In genomic region chr22:41683616-41684015, GRCh38 we compare ENCODE assay signal across 19 cellular contexts. TPM values are rescaled to one million over a fixed set of nuclear protein-coding genes. Genes with fewer than 3 reads are reported as not detected.
A peak's percentile ranks its signal among the peaks of the same experiment; 100 is the strongest.
DNase-seq lines count a peak whose midpoint lies in the region; ATAC-seq, FAIRE-seq and TF ChIP-seq lines count a peak whose summit lies in the region.
"Had no signal": no experiment of that assay in that cellular context is flagged by ENCODE, and none has a peak within 500 bp of the region (broad histone marks: within the 10 kb centered on the region; RNA-seq: fewer than 3 reads in every experiment).

No MANE protein-coding gene starts in this region.

- peaks cover 15% of the 10 kb centered on the region for H3K36me3 Mint-ChIP-seq in activated CD4-positive, alpha-beta T cell treated with anti-CD3 and anti-CD28 coated beads, Interleukin-2, amount 10 ng/mL, durations not matched to agents 7 days and 5 days (ENCODE audit: low read depth)
- no peaks in the 10 kb centered on the region for H3K36me3 Mint-ChIP-seq in neural crest cell (ENCODE audit: low read depth)

- H3K9me3 Mint-ChIP-seq in activated CD4-positive, alpha-beta T cell treated with anti-CD3 and anti-CD28 coated beads, Interleukin-2, amount 10 ng/mL, durations not matched to agents 7 days and 5 days: no peaks in the 10 kb centered on the region
- H3K9me3 Mint-ChIP-seq in neural crest cell: no peaks in the 10 kb centered on the region

- H4K20me1 ChIP-seq in K562 (replicated peaks; ENCODE audit: control insufficient read depth, insufficient read depth, low read length): peaks cover 14% of the 10 kb centered on the region

- POLR2A ChIA-PET in activated CD4-positive, alpha-beta T cell treated with anti-CD3 and anti-CD28 coated beads, Interleukin-2, amount 10 ng/mL, durations not matched to agents 7 days and 5 days (lab: Charles Lee): no interaction called here
- POLR2A ChIA-PET in K562 (lab: Yijun Ruan, JAX): interaction anchor here (0.6 kb wide), 3 partner anchors 48 to 85 kb away, joined by 3 read pairs; no protein-coding TSS in a partner anchor

- BruUV-seq in K562 (replicated peaks; lab: Mats Ljungman, UMichigan): no TSS peak

- WGBS in K562 (ENCODE audit: insufficient coverage, low coverage, missing lambda C conversion rate): 41% methylated on average over 3 of the region's 3 CpGs
- WGBS in thyroid gland, 2 donors: 89 to 93% methylated on average over 3 of the region's 3 CpGs

- H3K4me1 Mint-ChIP-seq in activated CD4-positive, alpha-beta T cell treated with anti-CD3 and anti-CD28 coated beads, Interleukin-2, amount 10 ng/mL, durations not matched to agents 7 days and 5 days: peaks cover 29% of the 10 kb centered on the region
- H3K4me1 Mint-ChIP-seq in neural crest cell: peaks cover 18% of the 10 kb centered on the region

- TF ChIP-seq POLR2A in K562 (conservative IDR thresholded peaks at IDR 0.05) (no peak), thyroid gland (IDR thresholded peaks at IDR 0.05) (no peak)

- H3K27ac Mint-ChIP-seq in activated CD4-positive, alpha-beta T cell treated with anti-CD3 and anti-CD28 coated beads, Interleukin-2, amount 10 ng/mL, durations not matched to agents 7 days and 5 days: peak overlapping the region; percentile 84
- H3K27ac Mint-ChIP-seq in neural crest cell (ENCODE audit: unreplicated experiment): no peak overlapping the region

- H3K4me1 ChIP-seq in K562 (replicated peaks in 1 of 2; ENCODE audit: control insufficient read depth in 2 of 2, insufficient read depth in 2 of 2, low read length in 2 of 2) (peaks cover 3 to 13% of the 10 kb centered on the region in 2 experiments; a peak in 2 of 5 replicates), thyroid gland (peaks cover 10 to 14% of the 10 kb centered on the region in 2 donors)

- H3K27ac ChIP-seq in K562 (ENCODE audit: extremely low read depth, low read depth, low read length) (peak overlapping the region; percentile 91; the same call in 1 of the 3 replicates), thyroid gland (no peak overlapping the region)
- H3K27ac ChIP-seq: colonic mucosa, suprapubic skin had no signal

- H3K27me3 Mint-ChIP-seq in activated CD4-positive, alpha-beta T cell treated with anti-CD3 and anti-CD28 coated beads, Interleukin-2, amount 10 ng/mL, durations not matched to agents 7 days and 5 days: no peaks in the 10 kb centered on the region
- H3K27me3 Mint-ChIP-seq in neural crest cell (ENCODE audit: low read depth): no peaks in the 10 kb centered on the region

- intact Hi-C loops in K562 (cut with micrococcal nuclease) (no loop called here), thyroid gland (cut with DNase I) (no loop called here)

- TF ChIP-seq RAD21 in K562 (CRISPR knock-in tag; conservative IDR thresholded peaks at IDR 0.05 in 1 of 2, IDR thresholded peaks at IDR 0.05 in 1 of 2): no peak

- H2AFZ ChIP-seq in K562 (ENCODE audit: low read depth, low read length): no peak overlapping the region

- ATAC-seq in K562: no peak
- ATAC-seq in GM19395 (IDR thresholded peaks at IDR 0.05; ENCODE audit: unreplicated experiment): no peak
- ATAC-seq: esophagus mucosa had no signal

- DNase-seq in activated CD4-positive, alpha-beta T cell treated with anti-CD3 and anti-CD28 coated beads, Interleukin-2, amount 10 ng/mL, durations not matched to agents 7 days and 5 days: no peak
- DNase-seq in activated CD4-positive, alpha-beta T cell treated with anti-CD3 and anti-CD28 coated beads, Interleukin-2, amount 50 U/mL, for 4 hours: no peak
- peak; percentile 50 for DNase-seq in RKO (ENCODE audit: low spot score)
- no peak for DNase-seq in K562 (ENCODE audit: extremely low read depth in 1 of 4, low spot score in 3 of 4)
- DNase-seq in neural crest cell (ENCODE audit: low read depth, low spot score): no peak
- no peak for DNase-seq in superior temporal gyrus (ENCODE audit: extremely low spot score)
- DNase-seq in thyroid gland: no peak
- DNase-seq: colonic mucosa, COR-L47, KBM-7, NCI-H1417 treated with DMSO at 0.1 percent for 48 hours, NCI-H510A had no signal

- no peak for FAIRE-seq in K562 (lab: Jason Lieb, UNC)
- FAIRE-seq: A204.1, H54, RCC 7860, TTC549 had no signal

- no peaks in the 10 kb centered on the region for H3K27me3 ChIP-seq in K562 (ENCODE audit: control insufficient read depth in 2 of 2, insufficient read depth in 2 of 2, low read length in 2 of 2)
- H3K27me3 ChIP-seq in thyroid gland: no peaks in the 10 kb centered on the region
- H3K27me3 ChIP-seq: colonic mucosa, suprapubic skin had no signal

- H3K36me3 ChIP-seq in K562 (ENCODE audit: control insufficient read depth, insufficient read depth, low read length): peaks cover 28% of the 10 kb centered on the region
- peaks cover 4 to 17% of the 10 kb centered on the region in 2 donors for H3K36me3 ChIP-seq in thyroid gland

- H3K79me2 ChIP-seq in K562 (ENCODE audit: control insufficient read depth, insufficient read depth, low read length): peaks cover 100% of the 10 kb centered on the region

- peak overlapping the region; percentile 90 for H3K4me3 Mint-ChIP-seq in activated CD4-positive, alpha-beta T cell treated with anti-CD3 and anti-CD28 coated beads, Interleukin-2, amount 10 ng/mL, durations not matched to agents 7 days and 5 days
- H3K4me3 Mint-ChIP-seq in neural crest cell: peak overlapping the region; percentile 97

- TF ChIP-seq EP300 in K562 (IDR thresholded peaks at IDR 0.05; ENCODE audit: low read length): no peak

- CTCF ChIA-PET in activated CD4-positive, alpha-beta T cell treated with anti-CD3 and anti-CD28 coated beads, Interleukin-2, amount 10 ng/mL, durations not matched to agents 7 days and 5 days (lab: Charles Lee): no interaction called here
- CTCF ChIA-PET in K562 (lab: Yijun Ruan, JAX; ENCODE audit: low intra/inter-chr PET ratio): no interaction called here

- no peaks in the 10 kb centered on the region for H3K9me1 ChIP-seq in K562 (ENCODE audit: control insufficient read depth, insufficient read depth, low read length)

- no peak overlapping the region; the same call in 1 of the 2 replicates for H3K4me3 ChIP-seq in K562
- no peak overlapping the region for H3K4me3 ChIP-seq in thyroid gland (replicated peaks in 1 of 3)

- no peak for TF ChIP-seq CTCF in K562 (IDR thresholded peaks at IDR 0.05 in 2 of 3, conservative IDR thresholded peaks at IDR 0.05 in 1 of 3; ENCODE audit: insufficient read depth in 2 of 3, low read depth in 1 of 3, low read length in 3 of 3)
- no peak for TF ChIP-seq CTCF in neural crest cell (conservative IDR thresholded peaks at IDR 0.05)
- TF ChIP-seq CTCF in thyroid gland (IDR thresholded peaks at IDR 0.05): no peak

- in situ Hi-C loops in K562 (cut with MboI): no loop called here

- H3K9me3 ChIP-seq in K562 (replicated peaks; ENCODE audit: control insufficient read depth, insufficient read depth, low read depth, low read length): no peaks in the 10 kb centered on the region
- no peaks in the 10 kb centered on the region for H3K9me3 ChIP-seq in thyroid gland
- H3K9me3 ChIP-seq: colonic mucosa, suprapubic skin had no signal

- H3K9ac ChIP-seq in K562 (ENCODE audit: insufficient read depth in 1 of 2, low read depth in 2 of 2, low read length in 2 of 2): no peak overlapping the region

- H3K4me2 ChIP-seq in K562 (ENCODE audit: insufficient read depth, low read length): peak overlapping the region; percentile 96; the same call in 1 of the 2 replicates

RNA-seq across cellular contexts. Expression of gene SNU13, which starts 5.1 kb away (rescaled TPM):
- 100 to 1,000 TPM; 171 to 178 TPM for total RNA-seq in activated CD4-positive, alpha-beta T cell treated with anti-CD3 and anti-CD28 coated beads, Interleukin-2, amount 10 ng/mL, durations not matched to agents 7 days and 5 days
- total RNA-seq in K562 (2011; cell fraction: chromatin; rRNA removed; ENCODE audit: low replicate concordance): 64.9 and 85.4 TPM in 2 replicates
- 65.5 and 66.1 TPM in 2 replicates for total RNA-seq in K562 (2011; cell fraction: nucleolus; rRNA removed)
- 94.7 and 101 TPM in 2 replicates for total RNA-seq in K562 (2011; cell fraction: nucleoplasm; rRNA removed)
- total RNA-seq in K562 (2014; rRNA removed): 193 and 196 TPM in 2 replicates
- 147 and 185 TPM in 2 replicates for total RNA-seq in K562 (2014; rRNA removed; fragmentation: Illumina TruSeq; extraction: Trizol)
- total RNA-seq in K562 (2015; rRNA removed; fragmentation: Illumina TruSeq; extraction: Trizol): 179 and 193 TPM in 2 replicates
- total RNA-seq in K562 (2021): 279 and 283 TPM in 2 replicates
- 243 and 271 TPM in 2 replicates for polyA plus RNA-seq in K562 (2011; rRNA removed)
- 304 and 417 TPM in 2 replicates for polyA plus RNA-seq in K562 (2011; cell fraction: cytosol; rRNA removed)
- polyA plus RNA-seq in K562 (2011; cell fraction: nucleus; rRNA removed): 108 and 115 TPM in 2 replicates
- 157 and 244 TPM in 2 replicates for polyA plus RNA-seq in K562 (2012)
- polyA plus RNA-seq in K562 (2014; fragmentation: Illumina TruSeq; extraction: Trizol): 294 and 334 TPM in 2 replicates
- 100 to 1,000 TPM; 884 to 981 TPM for polyA plus RNA-seq in K562 (2014; fragmentation: Nextera tagmentation; extraction: Ambion mirVana)
- polyA plus RNA-seq in K562 (2014; rRNA removed): 286 and 317 TPM in 2 replicates
- polyA minus RNA-seq in K562 (2011; rRNA and poly(A)+ RNA removed): 136 and 166 TPM in 2 replicates
- 93.1 and 107 TPM in 2 replicates for polyA minus RNA-seq in K562 (2011; cell fraction: cytosol; rRNA and poly(A)+ RNA removed)
- 23.7 and 30.3 TPM in 2 replicates for polyA minus RNA-seq in K562 (2011; cell fraction: nucleus; rRNA and poly(A)+ RNA removed)
- total RNA-seq in neural crest cell: 155 and 160 TPM in 2 replicates
- total RNA-seq in thyroid gland: 100 to 1,000 TPM; 127 to 194 (median 176) TPM

RNA-seq across cellular contexts. Expression of gene MEI1, which starts 15.7 kb away (rescaled TPM):
- total RNA-seq in activated CD4-positive, alpha-beta T cell treated with anti-CD3 and anti-CD28 coated beads, Interleukin-2, amount 10 ng/mL, durations not matched to agents 7 days and 5 days: 10 to 100 TPM; 54.6 to 60.0 TPM
- total RNA-seq in K562 (2011; cell fraction: chromatin; rRNA removed; ENCODE audit: low replicate concordance): 0.48 TPM in 1 of 2 replicates, not detected in the other
- total RNA-seq in K562 (2011; cell fraction: nucleolus; rRNA removed): 0.39 TPM in 1 of 2 replicates, not detected in the other
- total RNA-seq in K562 (2011; cell fraction: nucleoplasm; rRNA removed): 1.6 TPM in 1 of 2 replicates, not detected in the other
- 0.18 TPM in 1 of 2 replicates, not detected in the other for total RNA-seq in K562 (2014; rRNA removed)
- not detected in 2 replicates for total RNA-seq in K562 (2014; rRNA removed; fragmentation: Illumina TruSeq; extraction: Trizol)
- total RNA-seq in K562 (2015; rRNA removed; fragmentation: Illumina TruSeq; extraction: Trizol): 0.75 TPM in 1 of 2 replicates, not detected in the other
- 0.31 and 0.47 TPM in 2 replicates for total RNA-seq in K562 (2021)
- polyA plus RNA-seq in K562 (2011; rRNA removed): 0.33 and 0.61 TPM in 2 replicates
- 0.73 and 2.2 TPM in 2 replicates for polyA plus RNA-seq in K562 (2011; cell fraction: cytosol; rRNA removed)
- 0.81 and 1.1 TPM in 2 replicates for polyA plus RNA-seq in K562 (2011; cell fraction: nucleus; rRNA removed)
- 0.66 and 1.2 TPM in 2 replicates for polyA plus RNA-seq in K562 (2012)
- polyA plus RNA-seq in K562 (2014; fragmentation: Illumina TruSeq; extraction: Trizol): 0.16 and 0.17 TPM in 2 replicates
- polyA plus RNA-seq in K562 (2014; fragmentation: Nextera tagmentation; extraction: Ambion mirVana): under 1 TPM; 0.08 to 0.18 TPM
- polyA plus RNA-seq in K562 (2014; rRNA removed): 0.15 and 0.68 TPM in 2 replicates
- polyA minus RNA-seq in K562 (2011; rRNA and poly(A)+ RNA removed): 0.25 and 0.27 TPM in 2 replicates
- polyA minus RNA-seq in K562 (2011; cell fraction: cytosol; rRNA and poly(A)+ RNA removed): not detected in 2 replicates
- 0.40 and 1.2 TPM in 2 replicates for polyA minus RNA-seq in K562 (2011; cell fraction: nucleus; rRNA and poly(A)+ RNA removed)
- 0.16 and 0.48 TPM in 2 replicates for total RNA-seq in neural crest cell
- 1 to 10 TPM in 2 of 4 donors, under 1 TPM in 2; 0.25 to 5.2 (median 1.4) TPM for total RNA-seq in thyroid gland

Comparison
In these comparisons a context has a peak if more than half of its experiments do, and no peak if none do; other contexts are left out.
1. RNA of gene MEI1, which starts 15.7 kb away (total RNA-seq): 54.6 to 60.0 TPM in activated CD4-positive, alpha-beta T cell treated with anti-CD3 and anti-CD28 coated beads, Interleukin-2, amount 10 ng/mL, durations not matched to agents 7 days and 5 days; 0.25 to 5.2 TPM in thyroid gland, 0.18 to 1.6 TPM in K562 and 0.16 to 0.48 TPM in neural crest cell; every median in the first group is over 4 times any median in the second.